Comparison of ENCODE assay signal across 8 cellular contexts in genomic region chr6:4008324-4009047, GRCh38.
DNase-seq lines count a peak whose midpoint lies in the region; ATAC-seq and TF ChIP-seq lines count a peak whose summit lies in the region.

No MANE protein-coding gene starts in this region.

- peak; percentile 97 for ATAC-seq in mucosa of descending colon

- DNase-seq in DMS114 treated with DMSO at 0.1 percent for 48 hours (lab: John Stamatoyannopoulos, UW; ENCODE audit: unreplicated experiment): peak; percentile 74
- peak; percentile 22 for DNase-seq in HuH-7.5 (ENCODE audit: low spot score)
- DNase-seq in RPMI7951 (ENCODE audit: low read depth): peak; percentile 65
- DNase-seq in dermis microvascular lymphatic vessel endothelial cell (ENCODE audit: low read depth in 2 of 2): peak; percentile 65 to 82
- DNase-seq in mucosa of descending colon: peak in 1 of 3 donors; percentile 37
- no peak for DNase-seq in testis
- DNase-seq in NCI-H187 treated with DMSO at 0.1 percent for 48 hours (lab: John Stamatoyannopoulos, UW): no peak
- DNase-seq in effector memory CD4-positive, alpha-beta T cell: no peak

- H3K27me3 ChIP-seq in testis: no peaks in the 10 kb centered on the region
- H3K27me3 ChIP-seq in effector memory CD4-positive, alpha-beta T cell (replicated peaks; ENCODE audit: control insufficient read depth, insufficient read depth, low read length, poor library complexity, severe bottlenecking): no peaks in the 10 kb centered on the region

- TF ChIP-seq CTCF in mucosa of descending colon (IDR thresholded peaks at IDR 0.05) (peak; percentile 15), testis (IDR thresholded peaks at IDR 0.05) (peak in 1 of 3 experiments; percentile 26)

- no peaks in the 10 kb centered on the region for H3K9me3 ChIP-seq in mucosa of descending colon
- no peaks in the 10 kb centered on the region for H3K9me3 ChIP-seq in testis
- H3K9me3 ChIP-seq in effector memory CD4-positive, alpha-beta T cell (ENCODE audit: control insufficient read depth, low read length): no peaks in the 10 kb centered on the region

- H3K4me1 ChIP-seq in mucosa of descending colon (ENCODE audit: low read depth): no peaks in the 10 kb centered on the region
- no peaks in the 10 kb centered on the region for H3K4me1 ChIP-seq in testis
- peaks cover 11% of the 10 kb centered on the region for H3K4me1 ChIP-seq in effector memory CD4-positive, alpha-beta T cell (ENCODE audit: control insufficient read depth, insufficient read depth, low read length, poor library complexity, severe bottlenecking)

- H3K36me3 ChIP-seq in mucosa of descending colon (ENCODE audit: low read depth): no peaks in the 10 kb centered on the region
- H3K36me3 ChIP-seq in testis (ENCODE audit: low read depth, missing control alignments): no peaks in the 10 kb centered on the region
- H3K36me3 ChIP-seq in effector memory CD4-positive, alpha-beta T cell (ENCODE audit: control insufficient read depth, insufficient read depth, low read length): no peaks in the 10 kb centered on the region

- intact Hi-C loops in mucosa of descending colon (cut with DNase I, micrococcal nuclease) (no loop called here), testis (cut with DNase I; ENCODE audit: low total_unique reads) (no loop called here)

- TF ChIP-seq POLR2A in testis (IDR thresholded peaks at IDR 0.05): no peak

- 84 to 90% methylated on average over 3 of the region's 3 CpGs for WGBS in testis, 2 donors

- H3K4me3 ChIP-seq in mucosa of descending colon (no peak overlapping the region), testis (no peak overlapping the region)
- no peak overlapping the region for H3K4me3 ChIP-seq in effector memory CD4-positive, alpha-beta T cell (ENCODE audit: insufficient read depth, low read depth, low read length, poor library complexity, severe bottlenecking)

- H3K27ac ChIP-seq in testis: no peak overlapping the region
- no peak overlapping the region for H3K27ac ChIP-seq in effector memory CD4-positive, alpha-beta T cell (ENCODE audit: insufficient read depth, low read length, poor library complexity, severe bottlenecking)

Comparison
In these comparisons a context has a peak if more than half of its experiments do, and no peak if none do; other contexts are left out.
1. DNase-seq: peak in DMS114 treated with DMSO at 0.1 percent for 48 hours (single experiment), HuH-7.5 (single experiment), RPMI7951 (single experiment) and dermis microvascular lymphatic vessel endothelial cell (2 of 2); none in testis (single experiment), NCI-H187 treated with DMSO at 0.1 percent for 48 hours (single experiment) and effector memory CD4-positive, alpha-beta T cell (0 of 3).